1 cellular context compared by ENCODE assay signal in the genomic region with DNA sequence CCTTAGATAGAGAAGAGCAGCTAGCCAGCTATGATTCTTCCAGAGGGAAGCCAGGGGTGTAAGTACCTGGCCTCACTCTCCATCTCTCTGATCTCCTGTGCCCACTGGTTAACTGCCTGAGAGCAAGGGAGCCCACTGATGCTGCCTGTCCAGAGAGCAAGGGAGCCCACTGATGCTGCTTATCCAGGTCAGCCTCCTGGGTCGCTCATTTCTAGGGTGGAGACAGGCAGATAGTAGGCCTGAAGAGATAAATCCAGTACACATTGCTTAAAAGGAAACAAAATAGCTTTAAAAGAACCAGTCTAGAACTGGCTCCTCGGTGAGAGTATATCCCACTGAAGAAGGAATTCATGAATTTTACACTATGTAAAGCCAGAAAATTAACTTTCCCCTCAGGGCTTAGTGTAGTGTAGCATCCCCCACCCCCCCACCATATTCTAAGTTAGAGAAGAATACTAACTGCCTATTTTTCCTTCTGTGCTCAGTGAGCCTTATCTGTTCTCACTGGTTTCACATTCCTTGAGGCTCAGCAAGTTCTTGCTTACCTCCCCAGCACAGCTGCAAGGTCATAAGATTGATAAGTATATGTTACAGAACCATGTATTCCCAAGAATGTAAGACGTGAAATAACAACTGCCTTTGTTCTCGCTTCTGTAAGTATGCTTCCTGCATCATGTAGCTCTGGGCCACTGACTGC.
TF ChIP-seq lines count a peak whose summit lies in the region.

No MANE protein-coding gene starts in this region.

TF ChIP-seq in K562, 482 proteins besides CTCF, POLR2A, EP300 and RAD21 (continued from another document and continues in another):
- TF ChIP-seq, protein P1, sequence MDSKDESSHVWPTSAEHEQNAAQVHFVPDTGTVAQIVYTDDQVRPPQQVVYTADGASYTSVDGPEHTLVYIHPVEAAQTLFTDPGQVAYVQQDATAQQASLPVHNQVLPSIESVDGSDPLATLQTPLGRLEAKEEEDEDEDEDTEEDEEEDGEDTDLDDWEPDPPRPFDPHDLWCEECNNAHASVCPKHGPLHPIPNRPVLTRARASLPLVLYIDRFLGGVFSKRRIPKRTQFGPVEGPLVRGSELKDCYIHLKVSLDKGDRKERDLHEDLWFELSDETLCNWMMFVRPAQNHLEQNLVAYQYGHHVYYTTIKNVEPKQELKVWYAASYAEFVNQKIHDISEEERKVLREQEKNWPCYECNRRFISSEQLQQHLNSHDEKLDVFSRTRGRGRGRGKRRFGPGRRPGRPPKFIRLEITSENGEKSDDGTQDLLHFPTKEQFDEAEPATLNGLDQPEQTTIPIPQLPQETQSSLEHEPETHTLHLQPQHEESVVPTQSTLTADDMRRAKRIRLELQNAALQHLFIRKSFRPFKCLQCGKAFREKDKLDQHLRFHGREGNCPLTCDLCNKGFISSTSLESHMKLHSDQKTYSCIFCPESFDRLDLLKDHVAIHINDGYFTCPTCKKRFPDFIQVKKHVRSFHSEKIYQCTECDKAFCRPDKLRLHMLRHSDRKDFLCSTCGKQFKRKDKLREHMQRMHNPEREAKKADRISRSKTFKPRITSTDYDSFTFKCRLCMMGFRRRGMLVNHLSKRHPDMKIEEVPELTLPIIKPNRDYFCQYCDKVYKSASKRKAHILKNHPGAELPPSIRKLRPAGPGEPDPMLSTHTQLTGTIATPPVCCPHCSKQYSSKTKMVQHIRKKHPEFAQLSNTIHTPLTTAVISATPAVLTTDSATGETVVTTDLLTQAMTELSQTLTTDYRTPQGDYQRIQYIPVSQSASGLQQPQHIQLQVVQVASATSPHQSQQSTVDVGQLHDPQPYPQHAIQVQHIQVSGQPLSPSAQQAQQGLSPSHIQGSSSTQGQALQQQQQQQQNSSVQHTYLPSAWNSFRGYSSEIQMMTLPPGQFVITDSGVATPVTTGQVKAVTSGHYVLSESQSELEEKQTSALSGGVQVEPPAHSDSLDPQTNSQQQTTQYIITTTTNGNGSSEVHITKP (IDR thresholded peaks at IDR 0.05; ENCODE audit: partially characterized antibody), result peak; percentile 62
- no peak for TF ChIP-seq HDGF (IDR thresholded peaks at IDR 0.05)
- TF ChIP-seq FOSL1 (tag; conservative IDR thresholded peaks at IDR 0.05), result no peak; the same call in none of the 2 replicates
- TF ChIP-seq TBL1XR1 (IDR thresholded peaks at IDR 0.05; ENCODE audit: low read length in 2 of 2), result no peak; a peak in 1 of 4 replicates
- TF ChIP-seq HLTF (IDR thresholded peaks at IDR 0.05), result no peak
- peak in 1 of 2 experiments; percentile 57; a peak in 1 of 4 replicates for TF ChIP-seq HDAC1 (IDR thresholded peaks at IDR 0.05)
- peak; percentile 87 for TF ChIP-seq MTA2 (IDR thresholded peaks at IDR 0.05; ENCODE audit: low read depth)
- TF ChIP-seq, protein P2, sequence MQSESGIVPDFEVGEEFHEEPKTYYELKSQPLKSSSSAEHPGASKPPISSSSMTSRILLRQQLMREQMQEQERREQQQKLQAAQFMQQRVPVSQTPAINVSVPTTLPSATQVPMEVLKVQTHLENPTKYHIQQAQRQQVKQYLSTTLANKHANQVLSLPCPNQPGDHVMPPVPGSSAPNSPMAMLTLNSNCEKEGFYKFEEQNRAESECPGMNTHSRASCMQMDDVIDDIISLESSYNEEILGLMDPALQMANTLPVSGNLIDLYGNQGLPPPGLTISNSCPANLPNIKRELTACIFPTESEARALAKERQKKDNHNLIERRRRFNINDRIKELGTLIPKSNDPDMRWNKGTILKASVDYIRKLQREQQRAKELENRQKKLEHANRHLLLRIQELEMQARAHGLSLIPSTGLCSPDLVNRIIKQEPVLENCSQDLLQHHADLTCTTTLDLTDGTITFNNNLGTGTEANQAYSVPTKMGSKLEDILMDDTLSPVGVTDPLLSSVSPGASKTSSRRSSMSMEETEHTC (IDR thresholded peaks at IDR 0.05), result peak; percentile 80; the same call in 1 of the 2 replicates
- no peak for TF ChIP-seq MAFK (IDR thresholded peaks at IDR 0.05; ENCODE audit: low read length)
- peak; percentile 94 for TF ChIP-seq LEF1 (IDR thresholded peaks at IDR 0.05)
- peak; percentile 75 for TF ChIP-seq NFIC (IDR thresholded peaks at IDR 0.05)
- no peak for TF ChIP-seq NCOA2 (IDR thresholded peaks at IDR 0.05; ENCODE audit: partially characterized antibody in 2 of 2)
- no peak for TF ChIP-seq POLR2AphosphoS2 (IDR thresholded peaks at IDR 0.05; ENCODE audit: low read length)
- TF ChIP-seq ZC3H8 (IDR thresholded peaks at IDR 0.05), result no peak
- TF ChIP-seq IFI16 (CRISPR knock-in tag; IDR thresholded peaks at IDR 0.05), result no peak
- no peak for TF ChIP-seq PCBP1 (IDR thresholded peaks at IDR 0.05; ENCODE audit: low read depth, low read length, poor library complexity, severe bottlenecking)
- TF ChIP-seq KAT2B (IDR thresholded peaks at IDR 0.05; ENCODE audit: low read depth, low read length), result no peak
- no peak for TF ChIP-seq AFF1 (IDR thresholded peaks at IDR 0.05; ENCODE audit: low read depth in 1 of 2, partially characterized antibody in 2 of 2)
- TF ChIP-seq ADNP (tag; IDR thresholded peaks at IDR 0.05), result no peak
- TF ChIP-seq RBBP5 (IDR thresholded peaks at IDR 0.05; ENCODE audit: borderline replicate concordance, insufficient read depth, low read length, poor library complexity, severe bottlenecking), result peak; percentile 70
- TF ChIP-seq, protein P3, sequence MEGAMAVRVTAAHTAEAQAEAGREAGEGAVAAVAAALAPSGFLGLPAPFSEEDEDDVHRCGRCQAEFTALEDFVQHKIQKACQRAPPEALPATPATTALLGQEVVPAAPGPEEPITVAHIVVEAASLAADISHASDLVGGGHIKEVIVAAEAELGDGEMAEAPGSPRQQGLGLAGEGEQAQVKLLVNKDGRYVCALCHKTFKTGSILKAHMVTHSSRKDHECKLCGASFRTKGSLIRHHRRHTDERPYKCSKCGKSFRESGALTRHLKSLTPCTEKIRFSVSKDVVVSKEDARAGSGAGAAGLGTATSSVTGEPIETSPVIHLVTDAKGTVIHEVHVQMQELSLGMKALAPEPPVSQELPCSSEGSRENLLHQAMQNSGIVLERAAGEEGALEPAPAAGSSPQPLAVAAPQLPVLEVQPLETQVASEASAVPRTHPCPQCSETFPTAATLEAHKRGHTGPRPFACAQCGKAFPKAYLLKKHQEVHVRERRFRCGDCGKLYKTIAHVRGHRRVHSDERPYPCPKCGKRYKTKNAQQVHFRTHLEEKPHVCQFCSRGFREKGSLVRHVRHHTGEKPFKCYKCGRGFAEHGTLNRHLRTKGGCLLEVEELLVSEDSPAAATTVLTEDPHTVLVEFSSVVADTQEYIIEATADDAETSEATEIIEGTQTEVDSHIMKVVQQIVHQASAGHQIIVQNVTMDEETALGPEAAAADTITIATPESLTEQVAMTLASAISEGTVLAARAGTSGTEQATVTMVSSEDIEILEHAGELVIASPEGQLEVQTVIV (CRISPR knock-in tag; IDR thresholded peaks at IDR 0.05; ENCODE audit: borderline replicate concordance), result no peak
- TF ChIP-seq RB1 (IDR thresholded peaks at IDR 0.05; ENCODE audit: low read depth), result no peak
- no peak for TF ChIP-seq ZNF785 (CRISPR knock-in tag; IDR thresholded peaks at IDR 0.05)
- no peak for TF ChIP-seq CBX8 (IDR thresholded peaks at IDR 0.05; ENCODE audit: borderline replicate concordance, extremely low read depth, low read depth, low read length, poor library complexity, severe bottlenecking)
- no peak for TF ChIP-seq TCF7 (IDR thresholded peaks at IDR 0.05; ENCODE audit: borderline replicate concordance)
- TF ChIP-seq, protein P4, sequence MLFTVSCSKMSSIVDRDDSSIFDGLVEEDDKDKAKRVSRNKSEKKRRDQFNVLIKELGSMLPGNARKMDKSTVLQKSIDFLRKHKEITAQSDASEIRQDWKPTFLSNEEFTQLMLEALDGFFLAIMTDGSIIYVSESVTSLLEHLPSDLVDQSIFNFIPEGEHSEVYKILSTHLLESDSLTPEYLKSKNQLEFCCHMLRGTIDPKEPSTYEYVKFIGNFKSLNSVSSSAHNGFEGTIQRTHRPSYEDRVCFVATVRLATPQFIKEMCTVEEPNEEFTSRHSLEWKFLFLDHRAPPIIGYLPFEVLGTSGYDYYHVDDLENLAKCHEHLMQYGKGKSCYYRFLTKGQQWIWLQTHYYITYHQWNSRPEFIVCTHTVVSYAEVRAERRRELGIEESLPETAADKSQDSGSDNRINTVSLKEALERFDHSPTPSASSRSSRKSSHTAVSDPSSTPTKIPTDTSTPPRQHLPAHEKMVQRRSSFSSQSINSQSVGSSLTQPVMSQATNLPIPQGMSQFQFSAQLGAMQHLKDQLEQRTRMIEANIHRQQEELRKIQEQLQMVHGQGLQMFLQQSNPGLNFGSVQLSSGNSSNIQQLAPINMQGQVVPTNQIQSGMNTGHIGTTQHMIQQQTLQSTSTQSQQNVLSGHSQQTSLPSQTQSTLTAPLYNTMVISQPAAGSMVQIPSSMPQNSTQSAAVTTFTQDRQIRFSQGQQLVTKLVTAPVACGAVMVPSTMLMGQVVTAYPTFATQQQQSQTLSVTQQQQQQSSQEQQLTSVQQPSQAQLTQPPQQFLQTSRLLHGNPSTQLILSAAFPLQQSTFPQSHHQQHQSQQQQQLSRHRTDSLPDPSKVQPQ (CRISPR knock-in tag; IDR thresholded peaks at IDR 0.05; ENCODE audit: borderline replicate concordance), result no peak
- TF ChIP-seq ZNF253 (CRISPR knock-in tag; conservative IDR thresholded peaks at IDR 0.05), result no peak
- no peak for TF ChIP-seq HOXB6 (CRISPR knock-in tag; IDR thresholded peaks at IDR 0.05; ENCODE audit: borderline replicate concordance)
- TF ChIP-seq, protein P5, sequence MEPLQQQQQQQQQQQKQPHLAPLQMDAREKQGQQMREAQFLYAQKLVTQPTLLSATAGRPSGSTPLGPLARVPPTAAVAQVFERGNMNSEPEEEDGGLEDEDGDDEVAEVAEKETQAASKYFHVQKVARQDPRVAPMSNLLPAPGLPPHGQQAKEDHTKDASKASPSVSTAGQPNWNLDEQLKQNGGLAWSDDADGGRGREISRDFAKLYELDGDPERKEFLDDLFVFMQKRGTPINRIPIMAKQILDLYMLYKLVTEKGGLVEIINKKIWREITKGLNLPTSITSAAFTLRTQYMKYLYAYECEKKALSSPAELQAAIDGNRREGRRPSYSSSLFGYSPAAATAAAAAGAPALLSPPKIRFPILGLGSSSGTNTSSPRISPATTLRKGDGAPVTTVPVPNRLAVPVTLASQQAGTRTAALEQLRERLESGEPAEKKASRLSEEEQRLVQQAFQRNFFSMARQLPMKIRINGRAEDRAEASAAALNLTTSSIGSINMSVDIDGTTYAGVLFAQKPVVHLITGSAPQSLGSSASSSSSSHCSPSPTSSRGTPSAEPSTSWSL (CRISPR knock-in tag; IDR thresholded peaks at IDR 0.05; ENCODE audit: borderline replicate concordance), result no peak
- no peak for TF ChIP-seq ZNF696 (CRISPR knock-in tag; conservative IDR thresholded peaks at IDR 0.05)
- no peak for TF ChIP-seq ASH1L (IDR thresholded peaks at IDR 0.05; ENCODE audit: borderline replicate concordance, low read depth, partially characterized antibody)
- TF ChIP-seq, protein P6, sequence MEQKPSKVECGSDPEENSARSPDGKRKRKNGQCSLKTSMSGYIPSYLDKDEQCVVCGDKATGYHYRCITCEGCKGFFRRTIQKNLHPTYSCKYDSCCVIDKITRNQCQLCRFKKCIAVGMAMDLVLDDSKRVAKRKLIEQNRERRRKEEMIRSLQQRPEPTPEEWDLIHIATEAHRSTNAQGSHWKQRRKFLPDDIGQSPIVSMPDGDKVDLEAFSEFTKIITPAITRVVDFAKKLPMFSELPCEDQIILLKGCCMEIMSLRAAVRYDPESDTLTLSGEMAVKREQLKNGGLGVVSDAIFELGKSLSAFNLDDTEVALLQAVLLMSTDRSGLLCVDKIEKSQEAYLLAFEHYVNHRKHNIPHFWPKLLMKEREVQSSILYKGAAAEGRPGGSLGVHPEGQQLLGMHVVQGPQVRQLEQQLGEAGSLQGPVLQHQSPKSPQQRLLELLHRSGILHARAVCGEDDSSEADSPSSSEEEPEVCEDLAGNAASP (IDR thresholded peaks at IDR 0.05), result no peak
- no peak for TF ChIP-seq TRIM28 (IDR thresholded peaks at IDR 0.05)
- TF ChIP-seq ARNT (IDR thresholded peaks at IDR 0.05), result 0 out of 4 replicates have a peak, but pooled peaks of 1 of the 2 experiments have one; percentile 17
- no peak for TF ChIP-seq YY1 (IDR thresholded peaks at IDR 0.05; ENCODE audit: borderline replicate concordance in 1 of 3, control insufficient read depth in 1 of 3, extremely low read depth in 1 of 3, insufficient read depth in 3 of 3, insufficient read length in 1 of 3, insufficient replicate concordance in 2 of 3, low read depth in 1 of 3, low read length in 2 of 3)
- TF ChIP-seq ZNF699 (CRISPR knock-in tag; IDR thresholded peaks at IDR 0.05; ENCODE audit: insufficient replicate concordance), result no peak
- TF ChIP-seq ZBTB1 (CRISPR knock-in tag; IDR thresholded peaks at IDR 0.05; ENCODE audit: borderline replicate concordance, low read depth), result no peak
- TF ChIP-seq MCM7 (IDR thresholded peaks at IDR 0.05), result no peak
- TF ChIP-seq SMARCA5 (IDR thresholded peaks at IDR 0.05), result no peak
- TF ChIP-seq SNRNP70 (optimal IDR thresholded peaks at IDR 0.05; ENCODE audit: low read depth, low read length), result no peak
- peak; percentile 91 for TF ChIP-seq DPF2 (IDR thresholded peaks at IDR 0.05)
- no peak for TF ChIP-seq CREBBP (IDR thresholded peaks at IDR 0.05; ENCODE audit: low read depth, low read length)
- TF ChIP-seq SMARCA4 (IDR thresholded peaks at IDR 0.05), result peak; percentile 88
- TF ChIP-seq SMARCE1 (IDR thresholded peaks at IDR 0.05), result peak; percentile 64
- TF ChIP-seq L3MBTL2 (IDR thresholded peaks at IDR 0.05), result no peak
